Comparison of ENCODE assay signal across 1 cellular context in the genomic region with DNA sequence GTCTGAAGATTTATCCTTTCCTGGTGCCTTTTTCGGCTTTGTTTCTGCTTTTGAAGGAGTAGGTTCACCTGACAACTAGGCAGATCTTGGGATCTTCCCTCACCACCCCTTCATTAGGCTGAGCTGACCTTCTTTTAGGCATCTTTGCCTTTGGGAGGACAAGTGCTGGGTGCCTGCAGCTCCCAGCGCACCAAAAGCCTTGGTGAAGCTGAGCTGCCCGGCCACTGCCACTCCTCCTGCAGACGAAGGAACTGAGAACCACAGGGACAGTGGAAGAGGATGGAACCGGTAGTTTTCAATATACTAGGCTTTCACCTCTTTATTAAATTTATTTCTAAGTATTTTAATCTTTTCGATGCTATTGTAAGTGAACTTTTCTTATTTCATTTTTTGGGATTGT.
TF ChIP-seq lines count a peak whose summit lies in the region.

No MANE protein-coding gene starts in this region.

TF ChIP-seq in GM23338, 12 proteins besides CTCF, POLR2A, EP300 and RAD21 (continued from another document):
- TF ChIP-seq ZNF462 (CRISPR knock-in tag; IDR thresholded peaks at IDR 0.05) = no peak
- TF ChIP-seq ZNF114 (CRISPR knock-in tag; IDR thresholded peaks at IDR 0.05) = no peak
- TF ChIP-seq EZH2phosphoT487 (IDR thresholded peaks at IDR 0.05; ENCODE audit: unreplicated experiment) = no peak
- no peak for TF ChIP-seq JUNB (IDR thresholded peaks at IDR 0.05; ENCODE audit: unreplicated experiment)
- TF ChIP-seq STAT1 (IDR thresholded peaks at IDR 0.05; ENCODE audit: unreplicated experiment) = no peak
- TF ChIP-seq EZH2 (IDR thresholded peaks at IDR 0.05; ENCODE audit: low read depth, unreplicated experiment) = no peak
- TF ChIP-seq CREB1 (CRISPR knock-in tag; IDR thresholded peaks at IDR 0.05; ENCODE audit: low read depth) = no peak
- TF ChIP-seq ETS1 (IDR thresholded peaks at IDR 0.05) = no peak
- TF ChIP-seq POLR2AphosphoS5 (IDR thresholded peaks at IDR 0.05; ENCODE audit: low read depth) = no peak
- no peak for TF ChIP-seq ZNF331 (CRISPR knock-in tag; IDR thresholded peaks at IDR 0.05; ENCODE audit: low read depth)
- no peak for TF ChIP-seq NANOG (IDR thresholded peaks at IDR 0.05; ENCODE audit: borderline replicate concordance)
